In the genomic region with DNA sequence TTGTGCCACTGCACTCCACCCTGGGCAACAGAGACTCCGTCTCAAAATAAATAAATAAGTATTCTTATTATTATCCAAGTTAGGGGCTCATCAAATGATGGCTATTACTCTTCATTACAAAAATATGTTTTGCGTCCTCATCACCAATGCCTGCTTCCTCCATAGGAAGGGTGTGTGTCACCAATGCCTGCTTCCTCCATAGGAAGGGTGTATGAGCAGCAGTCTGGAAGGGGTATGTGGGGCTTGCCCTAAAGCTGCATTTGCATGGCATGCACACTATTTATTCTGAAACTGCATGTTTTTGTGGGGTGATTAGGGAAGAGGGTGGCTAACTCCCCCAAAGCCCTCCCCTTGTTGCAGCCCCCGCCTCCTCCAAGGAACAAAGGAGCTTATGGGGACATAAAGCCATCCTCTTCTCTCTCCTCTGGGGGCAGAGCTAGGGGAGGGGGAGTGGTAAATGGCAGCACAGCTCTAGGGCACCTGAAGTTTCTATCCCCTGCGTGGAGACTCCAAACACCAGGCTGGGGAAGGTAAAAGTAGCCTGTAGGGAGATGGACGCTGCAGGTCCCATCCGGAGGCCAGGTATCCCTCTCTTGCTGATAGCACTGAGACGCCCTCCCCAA, we compare ENCODE assay signal across 8 cellular contexts. TPM values are rescaled to one million over a fixed set of nuclear protein-coding genes. Genes with fewer than 3 reads are reported as not detected.
DNase-seq lines count a peak whose midpoint lies in the region; ATAC-seq and TF ChIP-seq lines count a peak whose summit lies in the region.

No MANE protein-coding gene starts in this region.

- peak overlapping the region; percentile 88 for H3K4me3 Mint-ChIP-seq in WTC11

- no peak for TF ChIP-seq CTCF in HCT116 (IDR thresholded peaks at IDR 0.05 in 2 of 3, conservative IDR thresholded peaks at IDR 0.05 in 1 of 3; ENCODE audit: borderline replicate concordance in 1 of 3, insufficient read depth in 1 of 3, low read depth in 2 of 3, low read length in 2 of 3)
- TF ChIP-seq CTCF in WTC11 (IDR thresholded peaks at IDR 0.05) = no peak
- no peak for TF ChIP-seq CTCF in heart right ventricle (IDR thresholded peaks at IDR 0.05)

- no TSS peak for BruUV-seq in HCT116 (replicated peaks; lab: Mats Ljungman, UMichigan)

- H3K9me3 ChIP-seq in HCT116 (ENCODE audit: control insufficient read depth in 1 of 2, insufficient read depth in 1 of 2, low read depth in 1 of 2, low read length in 2 of 2) (no peaks in the 10 kb centered on the region), heart right ventricle (no peaks in the 10 kb centered on the region), skeletal muscle tissue (ENCODE audit: control insufficient read depth in 3 of 3, low read length in 3 of 3) (no peaks in the 10 kb centered on the region)

- RAD21 ChIA-PET in HCT116 (lab: Charles Lee; ENCODE audit: low non-redundant PET in 1 of 2, low total read pairs in 2 of 2, uncharacterized antibody in 2 of 2, unreplicated experiment in 2 of 2) = no interaction called here

- H3K79me2 ChIP-seq in ACC112 (ENCODE audit: control insufficient read depth, insufficient read depth, low read length, unreplicated experiment) = peaks cover 29% of the 10 kb centered on the region
- peaks cover 51% of the 10 kb centered on the region for H3K79me2 ChIP-seq in HCT116 (ENCODE audit: insufficient read depth, low read length)

- CTCF ChIA-PET in HCT116 (lab: Charles Lee) = no interaction called here
- CTCF ChIA-PET in WTC11 (lab: Charles Lee) = interaction anchor here (1.0 to 2.1 kb wide), 4 partner anchors 56 to 498 kb away, joined by 3 to 9 read pairs (median 4); partner anchors contain the start of gene RHOF

- H3K9ac ChIP-seq in HCT116 (ENCODE audit: low read length) (peak overlapping the region; percentile 93), skeletal muscle tissue (ENCODE audit: low read depth in 1 of 3, low read length in 3 of 3) (peak overlapping the region; percentile 80 to 92 (median 84))

- peaks cover 4% of the 10 kb centered on the region; the same call in 1 of the 2 replicates for H4K20me1 ChIP-seq in HCT116 (ENCODE audit: insufficient read depth)

- intact Hi-C loops in HCT116 (cut with micrococcal nuclease) (loop anchor here (5.0 kb wide), 1 partner anchor 233 kb away; no protein-coding TSS in a partner anchor), heart right ventricle (cut with DNase I) (no loop called here)

- no peaks in the 10 kb centered on the region for H3K9me2 ChIP-seq in HCT116 (ENCODE audit: insufficient read depth)

- no peak overlapping the region for H2AFZ ChIP-seq in ACC112 (ENCODE audit: low read length, unreplicated experiment)
- no peak overlapping the region for H2AFZ ChIP-seq in HCT116 (ENCODE audit: low read depth, low read length, poor library complexity, severe bottlenecking)

- TF ChIP-seq POLR2A in HCT116 (IDR thresholded peaks at IDR 0.05; ENCODE audit: borderline replicate concordance, extremely low read depth, insufficient read depth, insufficient read length) = no peak

- no peaks in the 10 kb centered on the region for H3K27me3 ChIP-seq in ACC112 (ENCODE audit: insufficient read depth, low read length)
- no peaks in the 10 kb centered on the region for H3K27me3 ChIP-seq in HCT116 (ENCODE audit: insufficient read depth, low read length)
- H3K27me3 ChIP-seq in heart right ventricle = no peaks in the 10 kb centered on the region
- H3K27me3 ChIP-seq in skeletal muscle tissue (ENCODE audit: control insufficient read depth in 3 of 3, insufficient read depth in 3 of 3, low read length in 3 of 3) = no peaks in the 10 kb centered on the region

- H3K36me3 ChIP-seq in ACC112 (ENCODE audit: insufficient read depth, low read length) = no peaks in the 10 kb centered on the region; the same call in 1 of the 2 replicates
- 0 out of 4 replicates have a peak, but pooled peaks cover 0 to 3% of the 10 kb centered on the region in 2 experiments for H3K36me3 ChIP-seq in HCT116 (ENCODE audit: control insufficient read depth in 1 of 2, insufficient read depth in 2 of 2, low read length in 2 of 2)
- peaks cover 0 to 23% (median 0%) of the 10 kb centered on the region in 9 donors for H3K36me3 ChIP-seq in heart right ventricle
- peaks cover 0 to 9% (median 6%) of the 10 kb centered on the region in 3 donors for H3K36me3 ChIP-seq in skeletal muscle tissue (ENCODE audit: control insufficient read depth in 3 of 3, insufficient read depth in 3 of 3, low read length in 3 of 3)

- DNase-seq in HCT116 (ENCODE audit: low read depth, low spot score) (no peak), WTC11 (ENCODE audit: low spot score) (no peak), heart right ventricle (no peak), NCI-H2196 treated with DMSO at 0.1 percent for 48 hours (lab: John Stamatoyannopoulos, UW; ENCODE audit: unreplicated experiment) (no peak), NCI-H524 treated with DMSO at 0.1 percent for 48 hours (lab: John Stamatoyannopoulos, UW) (no peak)

- peak overlapping the region; percentile 92 for H3K4me3 ChIP-seq in ACC112 (ENCODE audit: low read depth, low read length)
- H3K4me3 ChIP-seq in HCT116 (replicated peaks in 1 of 2; ENCODE audit: low read depth in 1 of 2, low read length in 2 of 2) = peak overlapping the region; percentile 88 to 96
- peak overlapping the region in 9 of 10 donors; percentile 89 to 100 (median 98) for H3K4me3 ChIP-seq in heart right ventricle
- peak overlapping the region; percentile 90 to 91 (median 90) for H3K4me3 ChIP-seq in skeletal muscle tissue (ENCODE audit: low read length in 3 of 3)

- TF ChIP-seq RAD21 in HCT116 (IDR thresholded peaks at IDR 0.05; ENCODE audit: low read depth) = no peak

- peaks cover 7% of the 10 kb centered on the region; the same call in 1 of the 2 replicates for H3K36me3 Mint-ChIP-seq in WTC11

- POLR2A ChIA-PET in HCT116 (lab: Charles Lee) = interaction anchor here (0.7 kb wide), 1 partner anchor 29 kb away, joined by 4 read pairs; no protein-coding TSS in a partner anchor
- POLR2A ChIA-PET in WTC11 (lab: Charles Lee) = no interaction called here

- peak overlapping the region; percentile 98 for H3K4me2 ChIP-seq in HCT116 (ENCODE audit: low read length)

- peaks cover 5% of the 10 kb centered on the region for H3K4me1 Mint-ChIP-seq in WTC11

- H3K27me3 Mint-ChIP-seq in WTC11 (ENCODE audit: low read depth) = no peaks in the 10 kb centered on the region

- no peaks in the 10 kb centered on the region for H3K9me3 Mint-ChIP-seq in WTC11

- H3K27ac ChIP-seq in ACC112 (ENCODE audit: low read depth, low read length) (no peak overlapping the region), HCT116 (ENCODE audit: low read depth, low read length) (peak overlapping the region; percentile 85), heart right ventricle (peak overlapping the region in 5 of 10 donors; percentile 87 to 97 (median 95)), skeletal muscle tissue (ENCODE audit: low read depth, low read length) (no peak overlapping the region)

- H3K4me1 ChIP-seq in ACC112 (ENCODE audit: control insufficient read depth, insufficient read depth, low read length, unreplicated experiment) = peaks cover 3% of the 10 kb centered on the region
- peaks cover 3 to 19% of the 10 kb centered on the region in 2 experiments for H3K4me1 ChIP-seq in HCT116 (ENCODE audit: control insufficient read depth in 1 of 2, insufficient read depth in 2 of 2, low read length in 2 of 2)
- peaks cover 11 to 60% (median 28%) of the 10 kb centered on the region in 9 donors for H3K4me1 ChIP-seq in heart right ventricle
- H3K4me1 ChIP-seq in skeletal muscle tissue (ENCODE audit: control insufficient read depth in 3 of 3, insufficient read depth in 3 of 3, low read length in 3 of 3) = peaks cover 22 to 24% (median 23%) of the 10 kb centered on the region in 3 donors

- ATAC-seq in HCT116 = peak; percentile 13; the same call in 1 of the 2 replicates
- ATAC-seq in WTC11 = peak; percentile 7
- no peak for ATAC-seq in heart right ventricle
- no peak for ATAC-seq in GM18519 (IDR thresholded peaks at IDR 0.05; ENCODE audit: low FRiP score, unreplicated experiment)

- H3K27ac Mint-ChIP-seq in WTC11 = no peak overlapping the region

- 39 to 40% methylated on average over 7 of the region's 7 CpGs for WGBS in heart right ventricle, 2 donors

TF ChIP-seq in HCT116, 20 proteins besides CTCF, POLR2A, EP300 and RAD21 (continues in another document):
- TF ChIP-seq ELF1 (IDR thresholded peaks at IDR 0.05; ENCODE audit: borderline replicate concordance, low read depth) (no peak), YY1 (IDR thresholded peaks at IDR 0.05; ENCODE audit: extremely low read depth, insufficient replicate concordance, low read depth, low read length) (no peak), POLR2AphosphoS5 (IDR thresholded peaks at IDR 0.05; ENCODE audit: low read depth, low read length) (no peak), EGR1 (IDR thresholded peaks at IDR 0.05; ENCODE audit: low read depth) (no peak), FOSL1 (IDR thresholded peaks at IDR 0.05; ENCODE audit: low read depth) (no peak), JUND (IDR thresholded peaks at IDR 0.05) (no peak), TCF7L2 (IDR thresholded peaks at IDR 0.05; ENCODE audit: borderline replicate concordance, extremely low read depth, insufficient read depth, insufficient read length) (no peak)

TF ChIP-seq in WTC11, 78 proteins besides CTCF, POLR2A, EP300 and RAD21 (continues in another document):
- TF ChIP-seq FOXJ3 (CRISPR knock-in tag; IDR thresholded peaks at IDR 0.05; ENCODE audit: borderline replicate concordance) = no peak
- TF ChIP-seq, protein P1, sequence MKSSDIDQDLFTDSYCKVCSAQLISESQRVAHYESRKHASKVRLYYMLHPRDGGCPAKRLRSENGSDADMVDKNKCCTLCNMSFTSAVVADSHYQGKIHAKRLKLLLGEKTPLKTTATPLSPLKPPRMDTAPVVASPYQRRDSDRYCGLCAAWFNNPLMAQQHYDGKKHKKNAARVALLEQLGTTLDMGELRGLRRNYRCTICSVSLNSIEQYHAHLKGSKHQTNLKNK (CRISPR knock-in tag; IDR thresholded peaks at IDR 0.05) = no peak

RNA-seq across cellular contexts. Expression of gene CAMKK2, which starts 1.3 kb away (rescaled TPM):
- total RNA-seq in HCT116 (2021; ENCODE audit: unreplicated experiment) = 33.8 TPM
- polyA plus RNA-seq in HCT116 (2012) = 18.5 and 23.1 TPM in 2 replicates
- total RNA-seq in WTC11 (2021) = 32.6 to 36.5 TPM (median 33.4 TPM) in 3 replicates
- total RNA-seq in heart right ventricle = 10 to 100 TPM; 14.7 to 19.3 (median 16.1) TPM
- polyA plus RNA-seq in heart right ventricle = 10 to 100 TPM; 10.8 to 11.8 TPM
- 12.5 TPM for total RNA-seq in skeletal muscle tissue

RNA-seq across cellular contexts. Expression of gene ANAPC5, which starts 57.0 kb away (rescaled TPM):
- total RNA-seq in HCT116 (2021; ENCODE audit: unreplicated experiment) (112 TPM), WTC11 (2021) (98.5 to 116 TPM (median 104 TPM) in 3 replicates), heart right ventricle (10 to 100 TPM; 50.2 to 68.8 (median 55.8) TPM), skeletal muscle tissue (128 TPM)
- 86.0 and 98.5 TPM in 2 replicates for polyA plus RNA-seq in HCT116 (2012)
- polyA plus RNA-seq in heart right ventricle = 10 to 100 TPM; 78.7 to 82.4 TPM

Comparison
In these comparisons a context has a peak if more than half of its experiments do, and no peak if none do; other contexts are left out.
1. ATAC-seq: peak in HCT116 (single experiment) and WTC11 (single experiment); none in heart right ventricle (0 of 8) and GM18519 (single experiment).
2. Peak in every context shown above with its lines, with median percentiles within 50 percentile points of each other: H3K4me3 ChIP-seq.